27 cellular contexts compared by ENCODE assay signal in genomic region chr9:21782207-21782606, GRCh38. TPM values are rescaled to one million over a fixed set of nuclear protein-coding genes. Genes with fewer than 3 reads are reported as not detected.
DNase-seq lines count a peak whose midpoint lies in the region; ATAC-seq, FAIRE-seq and TF ChIP-seq lines count a peak whose summit lies in the region.
"Had no signal": no experiment of that assay in that cellular context is flagged by ENCODE, and none has a peak within 500 bp of the region (broad histone marks: within the 10 kb centered on the region; RNA-seq: fewer than 3 reads in every experiment).

No MANE protein-coding gene starts in this region.

- peaks cover 3% of the 10 kb centered on the region; the same call in 1 of the 2 replicates for H3K9me1 ChIP-seq in IMR-90 (ENCODE audit: insufficient read depth, low read length)

- H4K20me1 ChIP-seq in IMR-90 (ENCODE audit: insufficient read depth, low read length) = no peaks in the 10 kb centered on the region
- H4K20me1 ChIP-seq: BLaER1 treated with 17β-estradiol and CSF1 and Interleukin-3, amounts not matched to agents 10 nM and 100 nM had no signal

- H2AK5ac ChIP-seq in IMR-90 (ENCODE audit: low read depth, low read length) = no peak overlapping the region

- no peak overlapping the region for H3K56ac ChIP-seq in IMR-90 (ENCODE audit: extremely low read depth, insufficient read depth, low read length)

- FAIRE-seq in D721Med (lab: Jason Lieb, UNC) = no peak
- FAIRE-seq: HTR-8/SVneo had no signal

- no TSS peak for BruUV-seq in IMR-90 (replicated peaks; lab: Mats Ljungman, UMichigan)

- CTCF ChIA-PET in IMR-90 (lab: Yijun Ruan, JAX) = no interaction called here

- H3K36me3 ChIP-seq in IMR-90 (ENCODE audit: control insufficient read depth, insufficient read depth, low read length) = no peaks in the 10 kb centered on the region
- H3K36me3 ChIP-seq: BLaER1 treated with 17β-estradiol and CSF1 and Interleukin-3, amounts not matched to agents 10 nM and 100 nM had no signal

- H4K8ac ChIP-seq in IMR-90 (ENCODE audit: low read depth in 2 of 2, low read length in 2 of 2) = peak overlapping the region in 1 of 2 experiments; percentile 10; a peak in 2 of 4 replicates

- POLR2A ChIA-PET in IMR-90 (lab: Charles Lee; ENCODE audit: unreplicated experiment) = no interaction called here

- no peak for DNase-seq in IMR-90
- peak; percentile 78 for DNase-seq in epithelial cell of prostate (ENCODE audit: low read depth, low spot score)
- peak; percentile 80 for DNase-seq in renal cortical epithelial cell (ENCODE audit: low read depth)
- DNase-seq in SHP77 treated with DMSO at 0.1 percent for 48 hours (lab: John Stamatoyannopoulos, UW) = no peak
- no peak for DNase-seq in epidermal melanocyte (ENCODE audit: insufficient read length, low spot score)
- DNase-seq in D721Med (ENCODE audit: insufficient read length, low spot score) = no peak
- DNase-seq: activated CD4-positive, CD25-positive, alpha-beta regulatory T cell treated with anti-CD3 and anti-CD28 coated beads, Interleukin-2, amount 50 U/mL, for 72 hours; activated CD8-positive, alpha-beta T cell treated with anti-CD3 and anti-CD28 coated beads for 36 hours; Caco-2; DND-41; effector memory CD8-positive, alpha-beta T cell; KBM-7; naive thymus-derived CD8-positive, alpha-beta T cell; NCI-H1436; NCI-H748 treated with DMSO at 0.1 percent for 48 hours; retina; stimulated activated naive CD8-positive, alpha-beta T cell treated with anti-CD3 and anti-CD28 coated beads, Interleukin-15, amount 100 ng/mL, for 72 hours; T-helper 17 cell had no signal

- H2BK15ac ChIP-seq in IMR-90 (ENCODE audit: low read depth, low read length) = no peak overlapping the region

- H4K5ac ChIP-seq in IMR-90 (ENCODE audit: low read depth, low read length) = no peak overlapping the region

- no peak overlapping the region for H3K4me2 ChIP-seq in IMR-90 (ENCODE audit: low read depth, low read length)
- H3K4me2 ChIP-seq: BLaER1 treated with 17β-estradiol and CSF1 and Interleukin-3, amounts not matched to agents 10 nM and 100 nM had no signal

- intact Hi-C loops in IMR-90 (cut with micrococcal nuclease) = no loop called here

- H4K91ac ChIP-seq in IMR-90 (ENCODE audit: insufficient read depth, low read depth, low read length) = no peak overlapping the region

- TF ChIP-seq POLR2A in IMR-90 (IDR thresholded peaks at IDR 0.05; ENCODE audit: low read depth, low read length) = no peak

- H2BK120ac ChIP-seq in IMR-90 (ENCODE audit: low read depth, low read length) = no peak overlapping the region

- no peak overlapping the region for H3K4ac ChIP-seq in IMR-90 (ENCODE audit: low read depth, low read length)

- no peak overlapping the region for H3K4me3 ChIP-seq in IMR-90 (ENCODE audit: insufficient read depth, low read depth, low read length)
- H3K4me3 ChIP-seq: BLaER1 treated with 17β-estradiol and CSF1 and Interleukin-3, amounts not matched to agents 10 nM and 100 nM; coronary artery; SK-N-MC; skin epidermis had no signal

- H3K27ac ChIP-seq in IMR-90 (ENCODE audit: insufficient read depth, low read length) (no peak overlapping the region), epithelial cell of prostate (peak overlapping the region; percentile 82)
- H3K27ac ChIP-seq: BLaER1 treated with 17β-estradiol and CSF1 and Interleukin-3, amounts not matched to agents 10 nM and 100 nM; coronary artery; RWPE1; SK-N-MC; skin epidermis had no signal

- H2AK9ac ChIP-seq in IMR-90 (replicated peaks; ENCODE audit: low read depth, low read length, poor library complexity) = no peak overlapping the region

- WGBS in IMR-90 (ENCODE audit: extremely low coverage in 2 of 2, insufficient read length in 1 of 2), 2 experiments = no CpG with 5 or more reads among the region's 2 CpGs

- dilution Hi-C loops in IMR-90 (cut with HindIII; ENCODE audit: low sequenced_read_pairs, unreplicated experiment) = loop anchor here (25.0 kb wide), 1 partner anchor 220 kb away; no protein-coding TSS in a partner anchor

- H2AFZ ChIP-seq in IMR-90 (replicated peaks; ENCODE audit: low read length, poor library complexity) = no peak overlapping the region

- H3K23ac ChIP-seq in IMR-90 (ENCODE audit: low read depth, low read length) = no peak overlapping the region

- no peaks in the 10 kb centered on the region for H3K9me3 ChIP-seq in IMR-90 (ENCODE audit: control insufficient read depth, insufficient read depth, low read length)
- H3K9me3 ChIP-seq: Caco-2 had no signal

- TF ChIP-seq CTCF in IMR-90 (conservative IDR thresholded peaks at IDR 0.05; ENCODE audit: low read depth, low read length) (no peak), D721Med (IDR thresholded peaks at IDR 0.05; ENCODE audit: insufficient read depth, missing control alignments) (no peak)

- in situ Hi-C loops in IMR-90 (cut with MboI; ENCODE audit: low sequenced_read_pairs) = loop anchor here (25.0 kb wide), 2 partner anchors 95 to 570 kb away; partner anchors contain the start of genes IFNA10, IFNA16 and IFNA7

- H2BK5ac ChIP-seq in IMR-90 (ENCODE audit: low read depth, low read length, poor library complexity, severe bottlenecking) = no peak overlapping the region

- peak; percentile 43 for ATAC-seq in GM18498 (IDR thresholded peaks at IDR 0.05; ENCODE audit: unreplicated experiment)
- ATAC-seq in IMR-90 (ENCODE audit: low read depth) = no peak
- ATAC-seq: activated CD8-positive, alpha-beta T cell treated with anti-CD3 and anti-CD28 coated beads for 36 hours; activated naive CD4-positive, alpha-beta T cell treated with anti-CD3 and anti-CD28 coated beads, Interleukin-2, amount 50 U/mL, for 72 hours; effector memory CD8-positive, alpha-beta T cell; naive thymus-derived CD8-positive, alpha-beta T cell; stimulated activated naive CD8-positive, alpha-beta T cell treated with anti-CD3 and anti-CD28 coated beads, Interleukin-15, amount 100 ng/mL, for 72 hours; T-helper 17 cell had no signal

- H3K14ac ChIP-seq in IMR-90 (replicated peaks; ENCODE audit: low read depth, low read length) = no peak overlapping the region

- H3K27me3 ChIP-seq in IMR-90 (ENCODE audit: control insufficient read depth, insufficient read depth, low read length) = no peaks in the 10 kb centered on the region
- H3K27me3 ChIP-seq: BLaER1 treated with 17β-estradiol and CSF1 and Interleukin-3, amounts not matched to agents 10 nM and 100 nM had no signal

- no peaks in the 10 kb centered on the region for H3K79me1 ChIP-seq in IMR-90 (ENCODE audit: low read depth in 1 of 2, low read length in 2 of 2)

- H2BK20ac ChIP-seq in IMR-90 (ENCODE audit: low read depth, low read length) = peak overlapping the region; percentile 2; the same call in 1 of the 2 replicates

- no peak overlapping the region for H3K9ac ChIP-seq in IMR-90 (ENCODE audit: low read depth, low read length)
- H3K9ac ChIP-seq: BLaER1 treated with 17β-estradiol and CSF1 and Interleukin-3, amounts not matched to agents 10 nM and 100 nM had no signal

- no peak for TF ChIP-seq RAD21 in IMR-90 (IDR thresholded peaks at IDR 0.05; ENCODE audit: low read length)

- peaks cover 6% of the 10 kb centered on the region for H3K4me1 ChIP-seq in IMR-90 (ENCODE audit: control insufficient read depth, insufficient read depth, low read length)
- H3K4me1 ChIP-seq: Caco-2 had no signal

- no peak overlapping the region; the same call in 1 of the 2 replicates for H3K18ac ChIP-seq in IMR-90 (ENCODE audit: low read depth, low read length)

TF ChIP-seq in IMR-90, 13 proteins besides CTCF, POLR2A, EP300 and RAD21:
- TF ChIP-seq MXI1 (IDR thresholded peaks at IDR 0.05; ENCODE audit: borderline replicate concordance, low read depth, low read length) (no peak), CHD1 (IDR thresholded peaks at IDR 0.05; ENCODE audit: low read depth, low read length) (no peak), CEBPB (IDR thresholded peaks at IDR 0.05; ENCODE audit: low read depth, low read length) (no peak), RCOR1 (IDR thresholded peaks at IDR 0.05; ENCODE audit: insufficient replicate concordance, low read length) (no peak), MAZ (IDR thresholded peaks at IDR 0.05; ENCODE audit: borderline replicate concordance, low read depth, low read length) (no peak), FOS (IDR thresholded peaks at IDR 0.05; ENCODE audit: low read depth, low read length) (no peak), BHLHE40 (IDR thresholded peaks at IDR 0.05; ENCODE audit: low read depth, low read length) (no peak), NFE2L2 (IDR thresholded peaks at IDR 0.05; ENCODE audit: low read depth, low read length) (no peak), ELK1 (IDR thresholded peaks at IDR 0.05; ENCODE audit: borderline replicate concordance, low read depth, low read length) (no peak), MAFK (IDR thresholded peaks at IDR 0.05; ENCODE audit: low read depth, low read length) (no peak)
TF ChIP-seq in IMR-90: peak in this region for 0.

RNA-seq across cellular contexts. Expression of gene MTAP, which starts 20.2 kb away (rescaled TPM):
- 33.6 and 50.9 TPM in 2 replicates for total RNA-seq in IMR-90 (2012; rRNA removed)
- polyA plus RNA-seq in IMR-90 (2012; rRNA removed) = 14.1 and 15.7 TPM in 2 replicates
- 3.9 and 6.2 TPM in 2 replicates for polyA plus RNA-seq in IMR-90 (2012; cell fraction: cytosol; rRNA removed)
- polyA plus RNA-seq in IMR-90 (2012; cell fraction: nucleus; rRNA removed; ENCODE audit: low replicate concordance) = 3.0 and 23.7 TPM in 2 replicates
- total RNA-seq in renal cortical epithelial cell = 42.6 and 59.4 TPM in 2 replicates
- total RNA-seq: H4 had no signal

Comparison
In these comparisons a context has a peak if more than half of its experiments do, and no peak if none do; other contexts are left out.
1. DNase-seq: peak in epithelial cell of prostate (single experiment) and renal cortical epithelial cell (single experiment); none in IMR-90 (single experiment), SHP77 treated with DMSO at 0.1 percent for 48 hours (single experiment), epidermal melanocyte (single experiment) and D721Med (single experiment).